14 cellular contexts compared by ENCODE assay signal in genomic region chr2:189338119-189338518, GRCh38.
DNase-seq lines count a peak whose midpoint lies in the region; ATAC-seq and TF ChIP-seq lines count a peak whose summit lies in the region.
"Had no signal": no experiment of that assay in that cellular context is flagged by ENCODE, and none has a peak within 500 bp of the region (broad histone marks: within the 10 kb centered on the region; RNA-seq: fewer than 3 reads in every experiment).

No MANE protein-coding gene starts in this region.

- no peak overlapping the region for H3K4me3 ChIP-seq in colonic mucosa
- no peak overlapping the region for H3K4me3 ChIP-seq in right cardiac atrium (ENCODE audit: low read length)
- no peak overlapping the region for H3K4me3 ChIP-seq in sigmoid colon
- H3K4me3 ChIP-seq in uterus = no peak overlapping the region

- no peaks in the 10 kb centered on the region for H3K36me3 ChIP-seq in colonic mucosa
- H3K36me3 ChIP-seq in sigmoid colon = no peaks in the 10 kb centered on the region
- H3K36me3 ChIP-seq in uterus = no peaks in the 10 kb centered on the region
- H3K36me3 ChIP-seq: neutrophil had no signal

- H3K9me3 ChIP-seq in colonic mucosa (no peaks in the 10 kb centered on the region), right cardiac atrium (ENCODE audit: control insufficient read depth, low read length) (no peaks in the 10 kb centered on the region), sigmoid colon (peaks cover 0 to 6% (median 0%) of the 10 kb centered on the region in 4 donors), uterus (no peaks in the 10 kb centered on the region)
- H3K9me3 ChIP-seq: neutrophil had no signal

- ATAC-seq in right cardiac atrium = peak in 1 of 2 donors; percentile 62
- ATAC-seq: activated CD8-positive, alpha-beta memory T cell treated with anti-CD3 and anti-CD28 coated beads, Interleukin-2, amount 10 ng/mL, durations not matched to agents 7 days and 5 days had no signal

- TF ChIP-seq POLR2A in sigmoid colon (IDR thresholded peaks at IDR 0.05) = no peak
- no peak for TF ChIP-seq POLR2A in uterus (IDR thresholded peaks at IDR 0.05)

- intact Hi-C loops in colonic mucosa (cut with DNase I) = no loop called here
- intact Hi-C loops in right cardiac atrium (cut with DNase I) = no loop called here
- intact Hi-C loops in sigmoid colon (cut with DNase I) = loop anchor here (5.0 to 10.0 kb wide), 2 partner anchors 69 to 163 kb away; partner anchors contain the start of gene COL5A2
- intact Hi-C loops in uterus (cut with DNase I; ENCODE audit: low total_unique reads) = no loop called here

- no peaks in the 10 kb centered on the region for H3K27me3 ChIP-seq in colonic mucosa
- H3K27me3 ChIP-seq in right cardiac atrium (ENCODE audit: control insufficient read depth, insufficient read depth) = no peaks in the 10 kb centered on the region
- H3K27me3 ChIP-seq in sigmoid colon = no peaks in the 10 kb centered on the region
- no peaks in the 10 kb centered on the region for H3K27me3 ChIP-seq in uterus
- H3K27me3 ChIP-seq: neutrophil had no signal

- no peaks in the 10 kb centered on the region for H3K4me1 ChIP-seq in colonic mucosa
- no peaks in the 10 kb centered on the region for H3K4me1 ChIP-seq in right cardiac atrium (ENCODE audit: control insufficient read depth, insufficient read depth, low read length)
- peaks cover 0 to 30% (median 9%) of the 10 kb centered on the region in 4 donors for H3K4me1 ChIP-seq in sigmoid colon
- H3K4me1 ChIP-seq in uterus = no peaks in the 10 kb centered on the region

- no peak for DNase-seq in colonic mucosa
- no peak for DNase-seq in right cardiac atrium
- DNase-seq in sigmoid colon = no peak
- no peak for DNase-seq in uterus
- DNase-seq in mesenteric fat pad (ENCODE audit: low spot score) = no peak
- DNase-seq in NCI-H748 treated with DMSO at 0.1 percent for 48 hours (lab: John Stamatoyannopoulos, UW) = no peak
- DNase-seq in SW 1271 (lab: John Stamatoyannopoulos, UW) = no peak
- DNase-seq: activated CD4-positive, alpha-beta T cell treated with anti-CD3 and anti-CD28 coated beads for 48 hours; activated CD8-positive, alpha-beta memory T cell treated with anti-CD3 and anti-CD28 coated beads, Interleukin-2, amount 10 ng/mL, durations not matched to agents 7 days and 5 days; kidney glomerular epithelial cell; NCI-H1436; SIG-M5; T-helper 1 cell had no signal

- H3K27ac ChIP-seq in colonic mucosa = peak overlapping the region; percentile 46
- peak overlapping the region; percentile 61 for H3K27ac ChIP-seq in right cardiac atrium (ENCODE audit: low read length)
- peak overlapping the region; percentile 64 to 83 (median 78) for H3K27ac ChIP-seq in sigmoid colon
- H3K27ac ChIP-seq in uterus = peak overlapping the region; percentile 70 to 74
- H3K27ac ChIP-seq: neutrophil had no signal

- TF ChIP-seq CTCF in colonic mucosa (IDR thresholded peaks at IDR 0.05) (no peak), sigmoid colon (IDR thresholded peaks at IDR 0.05) (no peak), uterus (IDR thresholded peaks at IDR 0.05) (no peak)

- no peak overlapping the region for H3K9ac ChIP-seq in colonic mucosa (ENCODE audit: low read depth in 2 of 2, low read length in 2 of 2)

- TF ChIP-seq EP300 in sigmoid colon (IDR thresholded peaks at IDR 0.05) = no peak

- 65% methylated on average over 3 of the region's 3 CpGs for WGBS in right cardiac atrium
- WGBS in sigmoid colon, 2 donors = 74 to 85% methylated on average over 3 of the region's 3 CpGs
